1 cellular context compared by ENCODE assay signal in genomic region chr22:41367039-41367679, GRCh38.
TF ChIP-seq lines count a peak whose summit lies in the region.

No MANE protein-coding gene starts in this region.

TF ChIP-seq in HepG2, 621 proteins besides CTCF, POLR2A, EP300 and RAD21 (continued from another document and continues in another):
- no peak for TF ChIP-seq ZNF160 (CRISPR knock-in tag; IDR thresholded peaks at IDR 0.05)
- no peak for TF ChIP-seq ZNF232 (CRISPR knock-in tag; IDR thresholded peaks at IDR 0.05; ENCODE audit: borderline replicate concordance)
- TF ChIP-seq ZBTB44 (CRISPR knock-in tag; IDR thresholded peaks at IDR 0.05) = 0 out of 2 replicates have a peak, but pooled peaks have one; percentile 64
- TF ChIP-seq NFE2L2 (IDR thresholded peaks at IDR 0.05; ENCODE audit: low read length) = no peak
- TF ChIP-seq ZNF609 (CRISPR knock-in tag; IDR thresholded peaks at IDR 0.05; ENCODE audit: borderline replicate concordance) = no peak; the same call in 1 of the 2 replicates
- no peak for TF ChIP-seq ZFP1 (CRISPR knock-in tag; IDR thresholded peaks at IDR 0.05)
- TF ChIP-seq SNAPC2 (CRISPR knock-in tag; IDR thresholded peaks at IDR 0.05) = no peak
- TF ChIP-seq TRAFD1 (CRISPR knock-in tag; IDR thresholded peaks at IDR 0.05; ENCODE audit: borderline replicate concordance) = no peak
- no peak for TF ChIP-seq NR1H2 (CRISPR knock-in tag; IDR thresholded peaks at IDR 0.05; ENCODE audit: borderline replicate concordance, low read depth)
- no peak for TF ChIP-seq RORA (CRISPR knock-in tag; IDR thresholded peaks at IDR 0.05)
- TF ChIP-seq JUNB (CRISPR knock-in tag; IDR thresholded peaks at IDR 0.05; ENCODE audit: borderline replicate concordance) = no peak
- TF ChIP-seq ZNF513 (CRISPR knock-in tag; conservative IDR thresholded peaks at IDR 0.05) = no peak
- TF ChIP-seq E2F2 (CRISPR knock-in tag; IDR thresholded peaks at IDR 0.05; ENCODE audit: borderline replicate concordance) = 0 out of 2 replicates have a peak, but pooled peaks have one; percentile 65
- no peak for TF ChIP-seq ZXDC (CRISPR knock-in tag; IDR thresholded peaks at IDR 0.05)
- no peak for TF ChIP-seq RFX3 (CRISPR knock-in tag; IDR thresholded peaks at IDR 0.05)
- no peak for TF ChIP-seq ZNF841 (CRISPR knock-in tag; IDR thresholded peaks at IDR 0.05; ENCODE audit: borderline replicate concordance)
- no peak for TF ChIP-seq ZNF296 (CRISPR knock-in tag; conservative IDR thresholded peaks at IDR 0.05)
- TF ChIP-seq ZNF18 (CRISPR knock-in tag; IDR thresholded peaks at IDR 0.05; ENCODE audit: insufficient replicate concordance) = no peak
- peak; percentile 47; the same call in 1 of the 2 replicates for TF ChIP-seq DMAP1 (CRISPR knock-in tag; IDR thresholded peaks at IDR 0.05)
- no peak for TF ChIP-seq ATF6 (CRISPR knock-in tag; conservative IDR thresholded peaks at IDR 0.05)
- 0 out of 2 replicates have a peak, but pooled peaks have one; percentile 76 for TF ChIP-seq ZNF451 (CRISPR knock-in tag; IDR thresholded peaks at IDR 0.05)
- no peak for TF ChIP-seq KIAA2018 (CRISPR knock-in tag; IDR thresholded peaks at IDR 0.05; ENCODE audit: borderline replicate concordance)
- no peak for TF ChIP-seq ZFP62 (CRISPR knock-in tag; IDR thresholded peaks at IDR 0.05)
- no peak for TF ChIP-seq HNF4A (CRISPR knock-in tag; IDR thresholded peaks at IDR 0.05)
- no peak for TF ChIP-seq KAT7 (CRISPR knock-in tag; IDR thresholded peaks at IDR 0.05; ENCODE audit: borderline replicate concordance)
- TF ChIP-seq NCOA2 (CRISPR knock-in tag; IDR thresholded peaks at IDR 0.05) = no peak; the same call in 1 of the 2 replicates
